8 cellular contexts compared by ENCODE assay signal in the genomic region with DNA sequence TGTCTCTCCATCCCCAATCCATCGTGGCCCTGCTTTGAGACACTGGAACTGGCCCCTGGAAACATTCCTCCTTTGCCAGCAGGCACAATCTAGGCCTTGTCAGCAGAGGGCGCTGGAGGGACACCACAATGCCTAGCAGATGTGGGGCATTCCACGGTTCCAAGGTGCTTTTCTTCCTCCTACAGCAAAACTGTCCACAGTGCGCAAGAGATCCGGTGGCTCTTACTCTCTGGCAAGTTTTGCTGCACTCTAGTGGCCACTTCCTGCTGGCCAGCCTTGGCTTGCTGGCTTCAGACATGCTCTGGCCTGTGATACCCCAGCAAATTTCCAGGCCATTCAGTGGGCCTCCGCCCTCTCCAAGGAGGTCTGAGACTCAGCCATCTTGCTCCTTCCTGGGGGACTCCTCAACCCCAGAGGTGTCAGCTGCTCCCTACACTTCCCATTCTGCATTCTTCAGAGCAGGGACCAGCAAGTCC. TPM values are rescaled to one million over a fixed set of nuclear protein-coding genes. Genes with fewer than 3 reads are reported as not detected.
A peak's percentile ranks its signal among the peaks of the same experiment; 100 is the strongest.
DNase-seq lines count a peak whose midpoint lies in the region; ATAC-seq and TF ChIP-seq lines count a peak whose summit lies in the region.

No MANE protein-coding gene starts in this region.

- peak; percentile 95 to 98 (median 97) for TF ChIP-seq CTCF in right lobe of liver (IDR thresholded peaks at IDR 0.05)

- 2% methylated on average over 4 of the region's 6 CpGs for WGBS in right lobe of liver (ENCODE audit: insufficient coverage, low coverage, low lambda C conversion rate, missing lambda C conversion rate)

- H3K4me3 ChIP-seq in right lobe of liver, result no peak overlapping the region

- no peak overlapping the region for H3K27ac ChIP-seq in right lobe of liver

- no peaks in the 10 kb centered on the region for H3K4me1 ChIP-seq in right lobe of liver

- TF ChIP-seq POLR2A in right lobe of liver (IDR thresholded peaks at IDR 0.05), result no peak

- DNase-seq in DMS53 treated with DMSO at 0.1 percent for 48 hours (lab: John Stamatoyannopoulos, UW; ENCODE audit: unreplicated experiment) (peak; percentile 98), HS-5 (ENCODE audit: low read depth) (peak; percentile 81), NCI-H82 treated with DMSO at 0.1 percent for 48 hours (lab: John Stamatoyannopoulos, UW; ENCODE audit: unreplicated experiment) (peak; percentile 78), dermis microvascular lymphatic vessel endothelial cell (ENCODE audit: low read depth in 2 of 2) (peak; percentile 64 to 93), right lobe of liver (peak; percentile 87 to 92 (median 91))
- DNase-seq in activated CD4-positive, alpha-beta T cell treated with anti-CD3 and anti-CD28 coated beads, Interleukin-2, amount 50 U/mL, for 24 hours (ENCODE audit: low read depth in 1 of 2, low spot score in 1 of 2), result peak; percentile 69 to 78
- DNase-seq in stimulated activated CD4-positive, alpha-beta T cell treated with anti-CD3 and anti-CD28 coated beads, TNF-alpha, amount 100 ng/mL, for 48 hours (ENCODE audit: low read depth in 3 of 3), result peak; percentile 71 to 86 (median 79)

- ATAC-seq in right lobe of liver (peak; percentile 94 to 98 (median 97)), HG03139 (IDR thresholded peaks at IDR 0.05; ENCODE audit: unreplicated experiment) (no peak)

- intact Hi-C loops in right lobe of liver (cut with DNase I), result loop anchor here (2.0 to 5.0 kb wide), 2 partner anchors 138 to 140 kb away; no protein-coding TSS in a partner anchor

- peaks cover 0 to 54% (median 24%) of the 10 kb centered on the region in 4 donors for H3K36me3 ChIP-seq in right lobe of liver

- no peaks in the 10 kb centered on the region for H3K27me3 ChIP-seq in right lobe of liver

- H3K9me3 ChIP-seq in right lobe of liver, result no peaks in the 10 kb centered on the region

RNA-seq across cellular contexts. Expression of a gene that starts 17.1 kb away (rescaled TPM):
- total RNA-seq in dermis microvascular lymphatic vessel endothelial cell (18.4 and 23.6 TPM in 2 replicates), right lobe of liver (1 to 10 TPM; 3.6 to 9.4 (median 6.9) TPM)

RNA-seq across cellular contexts. Expression of a gene that starts 34.2 kb away (rescaled TPM):
- total RNA-seq in dermis microvascular lymphatic vessel endothelial cell, result 18.1 and 22.6 TPM in 2 replicates
- 10 to 100 TPM; 20.7 to 67.1 (median 50.7) TPM for total RNA-seq in right lobe of liver

RNA-seq across cellular contexts. Expression of a gene that starts 56.3 kb away (rescaled TPM):
- total RNA-seq in dermis microvascular lymphatic vessel endothelial cell (122 and 162 TPM in 2 replicates), right lobe of liver (10 to 100 TPM; 40.3 to 57.0 (median 48.4) TPM)
